In genomic region chr12:6620885-6621274, GRCh38 we compare ENCODE assay signal across 16 cellular contexts. TPM values are rescaled to one million over a fixed set of nuclear protein-coding genes. Genes with fewer than 3 reads are reported as not detected.
A peak's percentile ranks its signal among the peaks of the same experiment; 100 is the strongest.
DNase-seq lines count a peak whose midpoint lies in the region; ATAC-seq, FAIRE-seq and TF ChIP-seq lines count a peak whose summit lies in the region.
"Had no signal": no experiment of that assay in that cellular context is flagged by ENCODE, and none has a peak within 500 bp of the region (broad histone marks: within the 10 kb centered on the region; RNA-seq: fewer than 3 reads in every experiment).

No MANE protein-coding gene starts in this region.

- H2AFZ ChIP-seq in ACC112 (ENCODE audit: low read length, unreplicated experiment), result no peak overlapping the region
- peak overlapping the region; percentile 96 for H2AFZ ChIP-seq in astrocyte (ENCODE audit: low read depth, low read length)

- H3K36me3 Mint-ChIP-seq in astrocyte (ENCODE audit: low read depth, unreplicated experiment) (no peaks in the 10 kb centered on the region), Caco-2 (ENCODE audit: insufficient read depth, unreplicated experiment) (no peaks in the 10 kb centered on the region)
- H3K36me3 Mint-ChIP-seq in natural killer cell treated with Interleukin-12 subunit alpha and Interleukin-12 subunit beta and Interleukin-15 and Interleukin-18, amount 100 ng/mL, for 72 hours, result no peaks in the 10 kb centered on the region

- H3K27me3 ChIP-seq in ACC112 (ENCODE audit: insufficient read depth, low read length) (peaks cover 3% of the 10 kb centered on the region; the same call in 1 of the 2 replicates), astrocyte (ENCODE audit: insufficient read depth, low read length) (no peaks in the 10 kb centered on the region), Peyer's patch (no peaks in the 10 kb centered on the region), Caco-2 (replicated peaks; ENCODE audit: control insufficient read depth, insufficient read depth, low read length) (no peaks in the 10 kb centered on the region)
- H3K27me3 ChIP-seq: BLaER1 treated with 17β-estradiol and CSF1 and Interleukin-3, amounts not matched to agents 10 nM and 100 nM had no signal

- H3K9ac ChIP-seq in astrocyte (ENCODE audit: low read length), result no peak overlapping the region
- H3K9ac ChIP-seq: BLaER1 treated with 17β-estradiol and CSF1 and Interleukin-3, amounts not matched to agents 10 nM and 100 nM had no signal

- in situ Hi-C loops in GM13977 (cut with MboI; ENCODE audit: low pct_unique_long_range_greater_than_20kb, low sequenced_read_pairs, unreplicated experiment), result no loop called here

- DNase-seq in GM13977 (ENCODE audit: low spot score) (peak; percentile 40), astrocyte (ENCODE audit: low read depth) (no peak), Peyer's patch (no peak), Caco-2 (no peak)
- DNase-seq in natural killer cell treated with Interleukin-12 subunit alpha and Interleukin-12 subunit beta and Interleukin-15 and Interleukin-18, amount 100 ng/mL, for 72 hours (ENCODE audit: low spot score), result no peak
- no peak for DNase-seq in stimulated activated CD4-positive, alpha-beta T cell treated with anti-CD3 and anti-CD28 coated beads, Interleukin-15, amount 100 ng/mL, for 24 hours
- DNase-seq: HFFc6, KBM-7, NCI-H526 treated with DMSO at 0.1 percent for 48 hours, SHP77 treated with DMSO at 0.1 percent for 48 hours, WERI-Rb-1 had no signal

- peak overlapping the region; percentile 5 for H3K4me3 Mint-ChIP-seq in astrocyte (ENCODE audit: unreplicated experiment)
- H3K4me3 Mint-ChIP-seq in natural killer cell treated with Interleukin-12 subunit alpha and Interleukin-12 subunit beta and Interleukin-15 and Interleukin-18, amount 100 ng/mL, for 72 hours, result peak overlapping the region; percentile 12
- H3K4me3 Mint-ChIP-seq in Caco-2 (ENCODE audit: unreplicated experiment), result no peak overlapping the region
- H3K4me3 Mint-ChIP-seq: HFFc6 had no signal

- H3K4me1 Mint-ChIP-seq in astrocyte (ENCODE audit: low read depth, unreplicated experiment) (peaks cover 1% of the 10 kb centered on the region), Caco-2 (ENCODE audit: low read depth, unreplicated experiment) (no peaks in the 10 kb centered on the region)
- H3K4me1 Mint-ChIP-seq in natural killer cell treated with Interleukin-12 subunit alpha and Interleukin-12 subunit beta and Interleukin-15 and Interleukin-18, amount 100 ng/mL, for 72 hours (ENCODE audit: low read depth in 2 of 2), result peaks cover 5 to 13% of the 10 kb centered on the region in 2 donors

- H3K27me3 Mint-ChIP-seq in astrocyte (ENCODE audit: low read depth, unreplicated experiment) (peaks cover 10% of the 10 kb centered on the region), Caco-2 (ENCODE audit: insufficient read depth, unreplicated experiment) (no peaks in the 10 kb centered on the region)
- H3K27me3 Mint-ChIP-seq in natural killer cell treated with Interleukin-12 subunit alpha and Interleukin-12 subunit beta and Interleukin-15 and Interleukin-18, amount 100 ng/mL, for 72 hours, result no peaks in the 10 kb centered on the region

- peak overlapping the region; percentile 71 for H3K4me2 ChIP-seq in astrocyte (ENCODE audit: low read length)

- no peak for FAIRE-seq in astrocyte (lab: Jason Lieb, UNC)

- ATAC-seq in natural killer cell treated with Interleukin-12 subunit alpha and Interleukin-12 subunit beta and Interleukin-15 and Interleukin-18, amount 100 ng/mL, for 72 hours, result peak in 1 of 2 donors; percentile 13
- no peak for ATAC-seq in esophagus mucosa

- H3K9me3 Mint-ChIP-seq in astrocyte (ENCODE audit: unreplicated experiment) (no peaks in the 10 kb centered on the region), Caco-2 (ENCODE audit: unreplicated experiment) (no peaks in the 10 kb centered on the region)
- no peaks in the 10 kb centered on the region for H3K9me3 Mint-ChIP-seq in natural killer cell treated with Interleukin-12 subunit alpha and Interleukin-12 subunit beta and Interleukin-15 and Interleukin-18, amount 100 ng/mL, for 72 hours
- H3K9me3 Mint-ChIP-seq: HFFc6 had no signal

- CTCF ChIA-PET in Caco-2 (lab: Charles Lee), result interaction anchor here (0.6 to 0.8 kb wide), 4 partner anchors 51 to 211 kb away, joined by 3 to 5 read pairs (median 3); no protein-coding TSS in a partner anchor

- H3K27ac ChIP-seq in ACC112 (ENCODE audit: low read depth, low read length) (no peak overlapping the region), astrocyte (ENCODE audit: low read depth, low read length) (no peak overlapping the region), Peyer's patch (no peak overlapping the region)
- H3K27ac ChIP-seq: BLaER1 treated with 17β-estradiol and CSF1 and Interleukin-3, amounts not matched to agents 10 nM and 100 nM; gastroesophageal sphincter; WERI-Rb-1 had no signal

- intact Hi-C loops in Caco-2 (cut with micrococcal nuclease; ENCODE audit: unreplicated experiment), result no loop called here

- H3K4me1 ChIP-seq in ACC112 (ENCODE audit: control insufficient read depth, insufficient read depth, low read length, unreplicated experiment) (no peaks in the 10 kb centered on the region), astrocyte (ENCODE audit: insufficient read depth, low read length) (no peaks in the 10 kb centered on the region), Peyer's patch (no peaks in the 10 kb centered on the region), Caco-2 (no peaks in the 10 kb centered on the region)

- no peak for TF ChIP-seq CTCF in GM13977 (IDR thresholded peaks at IDR 0.05; ENCODE audit: extremely low read depth, insufficient read depth, missing control alignments)
- TF ChIP-seq CTCF in astrocyte (IDR thresholded peaks at IDR 0.05; ENCODE audit: insufficient read depth, low read depth, low read length), result no peak
- TF ChIP-seq CTCF in Peyer's patch (IDR thresholded peaks at IDR 0.05), result no peak
- no peak for TF ChIP-seq CTCF in Caco-2 (IDR thresholded peaks at IDR 0.05; ENCODE audit: insufficient read depth in 1 of 2, low read depth in 1 of 2, low read length in 1 of 2, severe bottlenecking in 1 of 2, unreplicated experiment in 1 of 2)

- H3K79me2 ChIP-seq in ACC112 (ENCODE audit: control insufficient read depth, insufficient read depth, low read length, unreplicated experiment), result no peaks in the 10 kb centered on the region
- no peaks in the 10 kb centered on the region for H3K79me2 ChIP-seq in astrocyte (ENCODE audit: insufficient read depth, low read length)

- H3K9me3 ChIP-seq in astrocyte (ENCODE audit: insufficient read depth, low read depth, low read length) (no peaks in the 10 kb centered on the region), Peyer's patch (no peaks in the 10 kb centered on the region), Caco-2 (no peaks in the 10 kb centered on the region)
- H3K9me3 ChIP-seq: BLaER1 treated with 17β-estradiol and CSF1 and Interleukin-3, amounts not matched to agents 10 nM and 100 nM; gastroesophageal sphincter had no signal

- H3K36me3 ChIP-seq in ACC112 (ENCODE audit: insufficient read depth, low read length) (no peaks in the 10 kb centered on the region), astrocyte (ENCODE audit: insufficient read depth, low read length) (no peaks in the 10 kb centered on the region), Peyer's patch (peaks cover 0 to 21% (median 0%) of the 10 kb centered on the region in 3 donors), Caco-2 (ENCODE audit: control insufficient read depth, insufficient read depth, low read length) (no peaks in the 10 kb centered on the region)
- H3K36me3 ChIP-seq: gastroesophageal sphincter, WERI-Rb-1 had no signal

- no peak for TF ChIP-seq POLR2A in Peyer's patch (IDR thresholded peaks at IDR 0.05)

- H3K27ac Mint-ChIP-seq in astrocyte (ENCODE audit: unreplicated experiment), result no peak overlapping the region
- H3K27ac Mint-ChIP-seq in natural killer cell treated with Interleukin-12 subunit alpha and Interleukin-12 subunit beta and Interleukin-15 and Interleukin-18, amount 100 ng/mL, for 72 hours, result no peak overlapping the region
- no peak overlapping the region for H3K27ac Mint-ChIP-seq in Caco-2 (ENCODE audit: unreplicated experiment)
- H3K27ac Mint-ChIP-seq: HFFc6 had no signal

- no TSS peak for BruUV-seq in Caco-2 (replicated peaks; lab: Mats Ljungman, UMichigan)

- H3K4me3 ChIP-seq in ACC112 (ENCODE audit: low read depth, low read length) (0 out of 2 replicates have a peak overlapping the region, but pooled peaks have one; percentile 21), astrocyte (ENCODE audit: insufficient read depth, low read depth, low read length) (no peak overlapping the region), Peyer's patch (no peak overlapping the region), Caco-2 (ENCODE audit: low read depth, low read length) (no peak overlapping the region)
- H3K4me3 ChIP-seq: BLaER1 treated with 17β-estradiol and CSF1 and Interleukin-3, amounts not matched to agents 10 nM and 100 nM had no signal

- POLR2A ChIA-PET in Caco-2 (lab: Charles Lee), result no interaction called here

- H4K20me1 ChIP-seq in astrocyte (ENCODE audit: insufficient read depth, low read length), result no peaks in the 10 kb centered on the region

RNA-seq across cellular contexts. Expression of gene CHD4, which starts 13.7 kb away (rescaled TPM):
- 319 and 329 TPM in 2 replicates for total RNA-seq in astrocyte
- 100 to 1,000 TPM; 239 to 352 TPM for total RNA-seq in natural killer cell treated with Interleukin-12 subunit alpha and Interleukin-12 subunit beta and Interleukin-15 and Interleukin-18, amount 100 ng/mL, for 72 hours
- total RNA-seq in esophagus mucosa, result 119 TPM
- 100 to 1,000 TPM; 129 to 209 (median 167) TPM for total RNA-seq in Peyer's patch
- total RNA-seq in Caco-2 (2022), result 223 and 229 TPM in 2 replicates

RNA-seq across cellular contexts. Expression of gene LPAR5, which starts 14.9 kb away (rescaled TPM):
- total RNA-seq in astrocyte (0.73 and 0.89 TPM in 2 replicates), esophagus mucosa (18.9 TPM), Peyer's patch (10 to 100 TPM; 18.7 to 36.2 (median 25.3) TPM), Caco-2 (2022) (0.19 and 0.20 TPM in 2 replicates)
- total RNA-seq in natural killer cell treated with Interleukin-12 subunit alpha and Interleukin-12 subunit beta and Interleukin-15 and Interleukin-18, amount 100 ng/mL, for 72 hours, result 10 to 100 TPM in 1 of 2 donors, 1 to 10 TPM in 1; 5.6 to 10.6 TPM
- total RNA-seq: dermis blood vessel endothelial cell, HFFc6 had no signal

RNA-seq across cellular contexts. Expression of gene ACRBP, which starts 26.4 kb away (rescaled TPM):
- total RNA-seq in astrocyte (0.54 and 0.60 TPM in 2 replicates), esophagus mucosa (0.56 TPM), Peyer's patch (10 to 100 TPM in 2 of 4 donors, 1 to 10 TPM in 2; 5.1 to 12.1 (median 10.3) TPM), Caco-2 (2022) (0.73 and 1.3 TPM in 2 replicates)
- total RNA-seq in natural killer cell treated with Interleukin-12 subunit alpha and Interleukin-12 subunit beta and Interleukin-15 and Interleukin-18, amount 100 ng/mL, for 72 hours, result 1 to 10 TPM in 1 of 2 donors, under 1 TPM in 1; 0.98 to 2.1 TPM
- total RNA-seq: HFFc6 had no signal

RNA-seq across cellular contexts. Expression of gene ING4, which starts 42.0 kb away (rescaled TPM):
- total RNA-seq in astrocyte (30.9 and 34.8 TPM in 2 replicates), esophagus mucosa (15.4 TPM), Peyer's patch (100 to 1,000 TPM in 1 of 4 donors, 10 to 100 TPM in 3; 32.6 to 109 (median 45.4) TPM), Caco-2 (2022) (31.6 and 32.8 TPM in 2 replicates)
- 10 to 100 TPM; 13.0 to 16.7 TPM for total RNA-seq in natural killer cell treated with Interleukin-12 subunit alpha and Interleukin-12 subunit beta and Interleukin-15 and Interleukin-18, amount 100 ng/mL, for 72 hours

RNA-seq across cellular contexts. Expression of gene NOP2, which starts 52.8 kb away (rescaled TPM):
- total RNA-seq in astrocyte (53.1 and 66.8 TPM in 2 replicates), esophagus mucosa (30.6 TPM), Peyer's patch (100 to 1,000 TPM in 1 of 4 donors, 10 to 100 TPM in 3; 21.4 to 135 (median 43.6) TPM), Caco-2 (2022) (145 and 157 TPM in 2 replicates)
- total RNA-seq in natural killer cell treated with Interleukin-12 subunit alpha and Interleukin-12 subunit beta and Interleukin-15 and Interleukin-18, amount 100 ng/mL, for 72 hours, result 100 to 1,000 TPM; 103 to 201 TPM
